In the genomic region with DNA sequence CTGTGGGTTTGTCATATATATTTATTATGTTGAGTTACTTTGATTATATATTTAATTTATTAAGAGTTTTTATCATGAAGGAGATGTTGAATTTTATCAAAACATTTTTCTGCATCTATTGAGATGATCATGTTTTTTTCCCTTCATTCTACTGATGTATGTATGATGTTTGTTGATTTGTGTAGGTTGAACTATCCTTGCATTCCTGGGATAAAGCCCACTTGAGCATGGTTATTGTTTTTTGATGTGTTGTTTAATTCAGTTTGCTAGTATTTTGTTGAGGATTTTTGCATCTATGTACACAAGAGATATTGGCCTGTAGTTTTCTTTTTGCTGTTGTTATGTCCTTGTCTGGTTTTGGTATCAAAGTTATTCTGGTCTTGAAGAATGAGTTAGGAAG, we compare ENCODE assay signal across 26 cellular contexts.
"Had no signal": no experiment of that assay in that cellular context is flagged by ENCODE, and none has a peak within 500 bp of the region (broad histone marks: within the 10 kb centered on the region; RNA-seq: fewer than 3 reads in every experiment).

No MANE protein-coding gene starts in this region.

- H3K79me2 ChIP-seq: parathyroid adenoma had no signal

- H3K4me2 ChIP-seq: neural progenitor cell had no signal

- H3K4me1 ChIP-seq: neural progenitor cell, parathyroid adenoma, psoas muscle, right lobe of liver, sigmoid colon, suprapubic skin, testis, tibial artery, transverse colon, upper lobe of right lung, vagina had no signal

- H3K4me3 ChIP-seq: neural progenitor cell, ovary, psoas muscle, right lobe of liver, sigmoid colon, suprapubic skin, testis, tibial artery, transverse colon, upper lobe of right lung, vagina had no signal

- H3K27me3 ChIP-seq: neural progenitor cell, ovary, right lobe of liver, sigmoid colon, suprapubic skin, testis, tibial artery, transverse colon, upper lobe of right lung, vagina had no signal

- H2AFZ ChIP-seq: neural progenitor cell, parathyroid adenoma had no signal

- DNase-seq: natural killer cell; occipital lobe; ovary; posterior cingulate gyrus; psoas muscle; right cardiac atrium; right lobe of liver; sigmoid colon; small intestine; stimulated activated CD4-positive, alpha-beta T cell treated with anti-CD3 and anti-CD28 coated beads, Interleukin-1b, Interleukin-23, amount 100 ng/mL, for 48 hours; stimulated activated CD4-positive, alpha-beta T cell treated with anti-CD3 and anti-CD28 coated beads, Interleukin-4, amount 100 ng/mL, for 1 hour; stimulated activated CD4-positive, alpha-beta T cell treated with anti-CD3 and anti-CD28 coated beads, Interleukin-4, amount 100 ng/mL, for 4 hours; stimulated activated CD8-positive, alpha-beta memory T cell treated with anti-CD3 and anti-CD28 coated beads, Interleukin-4, amount 100 ng/mL, for 48 hours; stimulated activated naive CD4-positive, alpha-beta T cell; stimulated activated naive CD8-positive, alpha-beta T cell treated with anti-CD3 and anti-CD28 coated beads, Interleukin-15, amount 100 ng/mL, for 72 hours; stimulated activated naive CD8-positive, alpha-beta T cell treated with anti-CD3 and anti-CD28 coated beads, Interleukin-15, Interleukin-2, amounts not matched to agents 100 U/mL and 50 U/mL, for 24 hours; substantia nigra; testis; tibial artery; transverse colon; upper lobe of right lung had no signal

- H3K36me3 ChIP-seq: neural progenitor cell, ovary, right lobe of liver, sigmoid colon, suprapubic skin, transverse colon, upper lobe of right lung, vagina had no signal

- ATAC-seq: natural killer cell; psoas muscle; right cardiac atrium; right lobe of liver; stimulated activated memory B cell treated with anti-CD40 and anti-IgM and Interleukin-4, amounts not matched to agents 10 μg/mL and 1 μg/mL and 100 μg/mL, for 72 hours; stimulated activated naive CD8-positive, alpha-beta T cell treated with anti-CD3 and anti-CD28 coated beads, Interleukin-15, amount 100 ng/mL, for 72 hours; stimulated activated naive CD8-positive, alpha-beta T cell treated with anti-CD3 and anti-CD28 coated beads, Interleukin-15, Interleukin-2, amounts not matched to agents 100 U/mL and 50 U/mL, for 24 hours; upper lobe of right lung had no signal

- H3K27ac ChIP-seq: neural progenitor cell, ovary, parathyroid adenoma, psoas muscle, right lobe of liver, sigmoid colon, suprapubic skin, testis, tibial artery, transverse colon, upper lobe of right lung, vagina had no signal

- H3K9me3 ChIP-seq: ovary, testis had no signal

- H3K9ac ChIP-seq: neural progenitor cell, parathyroid adenoma had no signal
